Comparison of ENCODE assay signal across 11 cellular contexts in the genomic region with DNA sequence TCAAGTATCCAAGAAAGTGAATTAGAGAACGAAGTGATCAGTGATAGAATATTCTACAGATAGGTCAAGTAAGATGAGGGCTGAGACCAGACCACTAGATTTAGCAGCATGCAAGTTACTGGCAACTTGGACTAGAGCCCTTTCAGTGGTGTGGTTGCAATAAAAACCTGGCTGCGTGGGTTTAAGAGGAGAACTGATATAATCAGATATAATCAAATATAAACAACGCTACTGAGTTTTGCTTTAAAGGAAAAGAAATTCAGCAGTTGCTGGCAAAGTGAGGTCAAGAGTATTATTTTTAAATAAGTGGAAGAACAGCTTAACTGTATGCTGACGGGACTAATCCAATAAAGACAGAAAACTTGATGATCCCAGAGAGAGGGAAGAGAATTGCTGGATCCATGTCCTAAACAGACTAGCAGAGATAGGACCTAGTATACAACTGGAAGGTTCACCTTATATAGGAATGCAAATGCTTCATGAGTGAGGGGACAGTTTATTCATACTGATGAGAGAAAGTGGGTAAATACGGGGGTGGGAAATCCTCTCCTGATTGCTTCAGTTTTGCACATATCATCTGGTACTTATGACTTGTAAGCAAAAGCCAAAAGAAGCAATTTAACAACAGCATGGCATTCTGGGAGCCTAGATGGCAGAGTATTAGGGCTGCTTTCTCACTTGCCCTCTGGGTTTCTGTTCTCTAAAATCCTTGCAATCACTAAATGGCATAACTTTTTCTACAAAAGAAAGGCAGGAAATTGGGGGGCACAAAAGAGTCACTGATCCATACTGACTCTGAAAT.
DNase-seq lines count a peak whose midpoint lies in the region; ATAC-seq and TF ChIP-seq lines count a peak whose summit lies in the region.
"Had no signal": no experiment of that assay in that cellular context is flagged by ENCODE, and none has a peak within 500 bp of the region (broad histone marks: within the 10 kb centered on the region; RNA-seq: fewer than 3 reads in every experiment).

No MANE protein-coding gene starts in this region.

- TF ChIP-seq CTCF in left lung (IDR thresholded peaks at IDR 0.05) (no peak), thyroid gland (IDR thresholded peaks at IDR 0.05) (no peak)

- DNase-seq in SIG-M5 treated with dmso at 0.1 percent for 504 hours (lab: John Stamatoyannopoulos, UW; ENCODE audit: unreplicated experiment) (peak; percentile 22), SIG-M5 (lab: John Stamatoyannopoulos, UW) (no peak), adipocyte (ENCODE audit: low read depth) (peak; percentile 43), left lung (no peak), thyroid gland (peak; percentile 29 to 30), iPS-NIHi11 (ENCODE audit: low spot score) (no peak), hypothalamus (lab: John Stamatoyannopoulos, UW) (no peak), NCI-H526 treated with DMSO at 0.1 percent for 48 hours (lab: John Stamatoyannopoulos, UW) (no peak)
- DNase-seq: activated T-cell treated with anti-CD3 and anti-CD28 coated beads, Interleukin-2, amount 50 U/mL, for 4 hours; NCI-H510A treated with DMSO at 0.1 percent for 48 hours; stimulated activated CD4-positive, alpha-beta T cell treated with anti-CD3 and anti-CD28 coated beads, Interleukin-15, amount 100 ng/mL, for 24 hours had no signal

- H3K36me3 ChIP-seq in adipocyte (ENCODE audit: control insufficient read depth, insufficient read depth, low read length, severe bottlenecking) (no peaks in the 10 kb centered on the region), left lung (no peaks in the 10 kb centered on the region), thyroid gland (no peaks in the 10 kb centered on the region)

- H3K27ac ChIP-seq in left lung = peak overlapping the region in 1 of 2 donors; percentile 37
- peak overlapping the region; percentile 51 to 66 (median 53) for H3K27ac ChIP-seq in thyroid gland

- WGBS in thyroid gland, 2 donors = 27% methylated on average over 5 of the region's 5 CpGs

- H3K4me1 ChIP-seq in adipocyte (ENCODE audit: control insufficient read depth, insufficient read depth, low read length) (peaks cover 20% of the 10 kb centered on the region), left lung (peaks cover 10 to 22% of the 10 kb centered on the region in 2 donors), thyroid gland (peaks cover 44 to 58% of the 10 kb centered on the region in 2 donors)

- no peak overlapping the region for H3K9ac ChIP-seq in adipocyte (ENCODE audit: low read length)

- H3K9me3 ChIP-seq in adipocyte (ENCODE audit: control insufficient read depth, low read length) (no peaks in the 10 kb centered on the region), left lung (no peaks in the 10 kb centered on the region), thyroid gland (no peaks in the 10 kb centered on the region)

- no peak for TF ChIP-seq POLR2A in thyroid gland (IDR thresholded peaks at IDR 0.05)

- H3K27me3 ChIP-seq in adipocyte (replicated peaks; ENCODE audit: control insufficient read depth, insufficient read depth, low read length) (no peaks in the 10 kb centered on the region), left lung (no peaks in the 10 kb centered on the region), thyroid gland (no peaks in the 10 kb centered on the region)

- H3K4me3 ChIP-seq in adipocyte (ENCODE audit: low read length) = peak overlapping the region; percentile 10
- no peak overlapping the region for H3K4me3 ChIP-seq in left lung
- no peak overlapping the region for H3K4me3 ChIP-seq in thyroid gland (replicated peaks in 1 of 3)

- peak; percentile 29 for ATAC-seq in left lung
- ATAC-seq: activated T-cell treated with anti-CD3 and anti-CD28 coated beads, Interleukin-2, amount 50 U/mL, for 4 hours had no signal

- intact Hi-C loops in left lung (cut with DNase I) (no loop called here), thyroid gland (cut with DNase I) (no loop called here)

Comparison
In these comparisons a context has a peak if more than half of its experiments do, and no peak if none do; other contexts are left out.
1. DNase-seq: peak in SIG-M5 treated with dmso at 0.1 percent for 504 hours (single experiment), adipocyte (single experiment) and thyroid gland (2 of 2); none in SIG-M5 (single experiment), left lung (0 of 2), iPS-NIHi11 (single experiment), hypothalamus (0 of 51) and NCI-H526 treated with DMSO at 0.1 percent for 48 hours (single experiment).